Comparison of ENCODE assay signal across 8 cellular contexts in genomic region chr20:47359533-47360206, GRCh38. TPM values are rescaled to one million over a fixed set of nuclear protein-coding genes. Genes with fewer than 3 reads are reported as not detected.
DNase-seq lines count a peak whose midpoint lies in the region; ATAC-seq and TF ChIP-seq lines count a peak whose summit lies in the region.

No MANE protein-coding gene starts in this region.

- no peaks in the 10 kb centered on the region for H3K27me3 ChIP-seq in PC-3 (ENCODE audit: low read length)
- no peaks in the 10 kb centered on the region for H3K27me3 ChIP-seq in fibroblast of lung (ENCODE audit: control insufficient read depth, insufficient read depth, low read length)
- no peaks in the 10 kb centered on the region for H3K27me3 ChIP-seq in parathyroid adenoma (ENCODE audit: control insufficient read depth, insufficient read depth, low read length)

- H3K27ac ChIP-seq in PC-3 (ENCODE audit: low read length) (peak overlapping the region; percentile 96), fibroblast of lung (ENCODE audit: insufficient read depth, low read length) (peak overlapping the region; percentile 95), parathyroid adenoma (peak overlapping the region; percentile 99)

- peak overlapping the region; percentile 4; the same call in 1 of the 2 replicates for H3K4me3 ChIP-seq in PC-3 (ENCODE audit: low read length)
- H3K4me3 ChIP-seq in fibroblast of lung (replicated peaks in 1 of 4; ENCODE audit: control extremely low read depth in 1 of 4, insufficient read depth in 1 of 4, low read depth in 3 of 4, low read length in 4 of 4), result no peak overlapping the region
- H3K4me3 ChIP-seq in parathyroid adenoma (ENCODE audit: low read depth, low read length), result peak overlapping the region; percentile 14

- no peaks in the 10 kb centered on the region for H3K9me3 ChIP-seq in PC-3 (ENCODE audit: low read length)
- H3K9me3 ChIP-seq in fibroblast of lung (ENCODE audit: control insufficient read depth, insufficient read depth, low read depth, low read length), result no peaks in the 10 kb centered on the region
- H3K9me3 ChIP-seq in parathyroid adenoma (ENCODE audit: control insufficient read depth, low read length), result no peaks in the 10 kb centered on the region

- peak; percentile 81 for DNase-seq in Caki2 (ENCODE audit: low read depth)
- DNase-seq in PC-3, result no peak
- no peak for DNase-seq in fibroblast of lung (ENCODE audit: low read depth in 2 of 2)
- no peak for DNase-seq in HPDE6-E6E7 (ENCODE audit: extremely low spot score)
- DNase-seq in stimulated activated CD4-positive, alpha-beta T cell treated with anti-CD3 and anti-CD28 coated beads, Interleukin-12 subunit alpha, Interleukin-12 subunit beta, amount 100 ng/mL, for 4 hours, result no peak
- no peak for DNase-seq in SHP77 treated with DMSO at 0.1 percent for 48 hours (lab: John Stamatoyannopoulos, UW)
- DNase-seq in ureter (ENCODE audit: low spot score), result no peak

- H2AFZ ChIP-seq in PC-3 (ENCODE audit: low read length) (peak overlapping the region; percentile 50), fibroblast of lung (ENCODE audit: low read length) (no peak overlapping the region), parathyroid adenoma (peak overlapping the region; percentile 79)

- peaks cover 28% of the 10 kb centered on the region for H3F3A ChIP-seq in PC-3 (ENCODE audit: low read length, unreplicated experiment)

- TF ChIP-seq CTCF in PC-3 (conservative IDR thresholded peaks at IDR 0.05; ENCODE audit: low read depth, low read length) (no peak), fibroblast of lung (conservative IDR thresholded peaks at IDR 0.05 in 1 of 2, IDR thresholded peaks at IDR 0.05 in 1 of 2; ENCODE audit: low read depth in 1 of 2, low read length in 2 of 2) (no peak), parathyroid adenoma (IDR thresholded peaks at IDR 0.05) (no peak)

- H3K9ac ChIP-seq in PC-3 (ENCODE audit: low read length) (peak overlapping the region; percentile 94), fibroblast of lung (ENCODE audit: insufficient read depth, low read length) (no peak overlapping the region), parathyroid adenoma (no peak overlapping the region)

- no peak for ATAC-seq in PC-3

- TSS peak; percentile 54 for BruUV-seq in PC-3 (replicated peaks; lab: Mats Ljungman, UMichigan)

- intact Hi-C loops in PC-3 (cut with micrococcal nuclease), result loop anchor here (1.0 to 2.0 kb wide), 5 partner anchors 25 to 85 kb away; no protein-coding TSS in a partner anchor

- H3K4me1 ChIP-seq in PC-3 (ENCODE audit: insufficient read depth, low read length) (peaks cover 69% of the 10 kb centered on the region), fibroblast of lung (ENCODE audit: control insufficient read depth, extremely low read depth, insufficient read depth, low read length) (peaks cover 50% of the 10 kb centered on the region), parathyroid adenoma (peaks cover 51% of the 10 kb centered on the region)

- H3K4me2 ChIP-seq in PC-3 (ENCODE audit: low read length) (peak overlapping the region; percentile 74), fibroblast of lung (ENCODE audit: extremely low read depth, insufficient read depth, low read length) (peak overlapping the region; percentile 53), parathyroid adenoma (ENCODE audit: low read length) (peak overlapping the region; percentile 39)

- no peaks in the 10 kb centered on the region for H3K36me3 ChIP-seq in PC-3 (ENCODE audit: low read depth, low read length)
- no peaks in the 10 kb centered on the region for H3K36me3 ChIP-seq in fibroblast of lung (ENCODE audit: control insufficient read depth, insufficient read depth, low read length)
- no peaks in the 10 kb centered on the region for H3K36me3 ChIP-seq in parathyroid adenoma (ENCODE audit: control insufficient read depth, insufficient read depth, low read length)

- H4K20me1 ChIP-seq in PC-3 (ENCODE audit: low read length) (no peaks in the 10 kb centered on the region), fibroblast of lung (ENCODE audit: control insufficient read depth, extremely low read depth, insufficient read depth, low read length) (no peaks in the 10 kb centered on the region)

- no peaks in the 10 kb centered on the region for H3K9me2 ChIP-seq in PC-3 (replicated peaks; ENCODE audit: low read length)

- POLR2A ChIA-PET in PC-3 (lab: Charles Lee; ENCODE audit: unreplicated experiment), result interaction anchor here (0.6 to 1.8 kb wide), 4 partner anchors 32 to 299 kb away, joined by 3 to 12 read pairs (median 6); no protein-coding TSS in a partner anchor

- in situ Hi-C loops in Caki2 (cut with HindIII; ENCODE audit: low pct_unique_long_range_greater_than_20kb, low sequenced_read_pairs), result loop anchor here (25.0 kb wide), 1 partner anchor 147 kb away; no protein-coding TSS in a partner anchor

- CTCF ChIA-PET in PC-3 (lab: Charles Lee), result interaction anchor here (0.9 to 2.0 kb wide), 6 partner anchors 24 to 154 kb away, joined by 3 to 23 read pairs (median 7); no protein-coding TSS in a partner anchor

- H3K79me2 ChIP-seq in PC-3 (ENCODE audit: low read length) (peaks cover 17% of the 10 kb centered on the region), fibroblast of lung (ENCODE audit: control insufficient read depth, insufficient read depth, low read length) (peaks cover 14% of the 10 kb centered on the region), parathyroid adenoma (peaks cover 4% of the 10 kb centered on the region)

RNA-seq across cellular contexts. Expression of gene ZMYND8, which starts 3.2 kb away (rescaled TPM):
- 7.8 and 14.5 TPM in 2 replicates for total RNA-seq in Caki2 (2014; rRNA removed; shearing (Covaris generic); ENCODE audit: low replicate concordance)
- total RNA-seq in PC-3 (2014; rRNA removed) (11.6 and 12.8 TPM in 2 replicates), fibroblast of lung (7.4 and 13.0 TPM in 2 replicates), ureter (113 TPM)
- 12.6 and 17.6 TPM in 2 replicates for polyA plus RNA-seq in fibroblast of lung
- 12.3 and 14.2 TPM in 2 replicates for polyA plus RNA-seq in fibroblast of lung (2012)
- polyA minus RNA-seq in fibroblast of lung (ENCODE audit: low replicate concordance), result 8.4 and 14.3 TPM in 2 replicates

Comparison
In these comparisons a context has a peak if more than half of its experiments do, and no peak if none do; other contexts are left out.
1. H3K4me3 ChIP-seq: peak in PC-3 (single experiment) and parathyroid adenoma (single experiment); none in fibroblast of lung (0 of 4).
2. Peak in every context shown above with its lines, with median percentiles within 50 percentile points of each other: H3K27ac ChIP-seq and H3K4me2 ChIP-seq.